8 cellular contexts compared by ENCODE assay signal in genomic region chr19:48127561-48127960, GRCh38.
"Had no signal": no experiment of that assay in that cellular context is flagged by ENCODE, and none has a peak within 500 bp of the region (broad histone marks: within the 10 kb centered on the region; RNA-seq: fewer than 3 reads in every experiment).

No MANE protein-coding gene starts in this region.

- FAIRE-seq: G401.6, GM12878, GM12891, GM12892, GM18507, GM19239 had no signal

- ATAC-seq: GM12878 had no signal

- DNase-seq: GDM1, GF-D8 had no signal

- H3K4me3 ChIP-seq: GM12878 had no signal
